9 cellular contexts compared by ENCODE assay signal in genomic region chr12:110199360-110200123, GRCh38.
DNase-seq lines count a peak whose midpoint lies in the region; ATAC-seq and TF ChIP-seq lines count a peak whose summit lies in the region.
"Had no signal": no experiment of that assay in that cellular context is flagged by ENCODE, and none has a peak within 500 bp of the region (broad histone marks: within the 10 kb centered on the region; RNA-seq: fewer than 3 reads in every experiment).

No MANE protein-coding gene starts in this region.

- no peaks in the 10 kb centered on the region for H3K9me2 ChIP-seq in PC-3 (replicated peaks; ENCODE audit: low read length)

- H3K4me1 ChIP-seq in PC-3 (ENCODE audit: insufficient read depth, low read length) (peaks cover 10% of the 10 kb centered on the region), uterus (no peaks in the 10 kb centered on the region)

- no peak overlapping the region for H3K4me3 Mint-ChIP-seq in activated naive CD4-positive, alpha-beta T cell treated with anti-CD3 and anti-CD28 coated beads, Interleukin-2, amount 10 ng/mL, durations not matched to agents 7 days and 5 days

- TF ChIP-seq POLR2A in uterus (IDR thresholded peaks at IDR 0.05), result no peak

- no peaks in the 10 kb centered on the region for H3K27me3 ChIP-seq in PC-3 (ENCODE audit: low read length)
- H3K27me3 ChIP-seq in uterus, result no peaks in the 10 kb centered on the region

- no peaks in the 10 kb centered on the region for H3K9me3 Mint-ChIP-seq in activated naive CD4-positive, alpha-beta T cell treated with anti-CD3 and anti-CD28 coated beads, Interleukin-2, amount 10 ng/mL, durations not matched to agents 7 days and 5 days

- H3K79me2 ChIP-seq in PC-3 (ENCODE audit: low read length), result no peaks in the 10 kb centered on the region

- H3K27ac ChIP-seq in PC-3 (ENCODE audit: low read length) (no peak overlapping the region), uterus (no peak overlapping the region)
- H3K27ac ChIP-seq: skin epidermis had no signal

- peaks cover 11% of the 10 kb centered on the region for H3K4me1 Mint-ChIP-seq in activated naive CD4-positive, alpha-beta T cell treated with anti-CD3 and anti-CD28 coated beads, Interleukin-2, amount 10 ng/mL, durations not matched to agents 7 days and 5 days

- H3K27ac Mint-ChIP-seq in activated naive CD4-positive, alpha-beta T cell treated with anti-CD3 and anti-CD28 coated beads, Interleukin-2, amount 10 ng/mL, durations not matched to agents 7 days and 5 days, result no peak overlapping the region

- DNase-seq in activated naive CD4-positive, alpha-beta T cell treated with anti-CD3 and anti-CD28 coated beads, Interleukin-2, amount 10 ng/mL, durations not matched to agents 7 days and 5 days, result peak; percentile 30
- DNase-seq in activated naive CD4-positive, alpha-beta T cell treated with Interleukin-2 at 50 U/mL for 16 hours, result no peak
- DNase-seq in PC-3, result peak; percentile 30
- peak; percentile 75 for DNase-seq in fibroblast of mammary gland (ENCODE audit: low read depth)
- DNase-seq in stimulated activated CD8-positive, alpha-beta memory T cell treated with anti-CD3 and anti-CD28 coated beads, Interleukin-4, amount 100 ng/mL, for 48 hours, result peak; percentile 28
- no peak for DNase-seq in effector CD4-positive, alpha-beta T cell
- DNase-seq in T-helper 9 cell, result no peak
- no peak for DNase-seq in uterus

- no peak overlapping the region for H2AFZ ChIP-seq in PC-3 (ENCODE audit: low read length)

- H3F3A ChIP-seq in PC-3 (ENCODE audit: low read length, unreplicated experiment), result no peaks in the 10 kb centered on the region

- CTCF ChIA-PET in activated naive CD4-positive, alpha-beta T cell treated with anti-CD3 and anti-CD28 coated beads, Interleukin-2, amount 10 ng/mL, durations not matched to agents 7 days and 5 days (lab: Charles Lee), result no interaction called here
- CTCF ChIA-PET in PC-3 (lab: Charles Lee), result interaction anchor here (0.6 kb wide), 1 partner anchor 87 kb away, joined by 5 read pairs; no protein-coding TSS in a partner anchor

- intact Hi-C loops in PC-3 (cut with micrococcal nuclease) (loop anchor here (5.0 kb wide), 1 partner anchor 52 kb away; no protein-coding TSS in a partner anchor), uterus (cut with DNase I; ENCODE audit: low total_unique reads) (no loop called here)

- TF ChIP-seq CTCF in PC-3 (conservative IDR thresholded peaks at IDR 0.05; ENCODE audit: low read depth, low read length), result no peak
- no peak for TF ChIP-seq CTCF in fibroblast of mammary gland (conservative IDR thresholded peaks at IDR 0.05; ENCODE audit: control insufficient read depth, insufficient read depth, low read depth, low read length)
- no peak for TF ChIP-seq CTCF in uterus (IDR thresholded peaks at IDR 0.05)

- H3K4me3 ChIP-seq in PC-3 (ENCODE audit: low read length), result no peak overlapping the region
- H3K4me3 ChIP-seq in fibroblast of mammary gland (ENCODE audit: control insufficient read depth, low read depth, low read length), result no peak overlapping the region
- H3K4me3 ChIP-seq in uterus, result no peak overlapping the region
- H3K4me3 ChIP-seq: skin epidermis had no signal

- H3K36me3 ChIP-seq in PC-3 (ENCODE audit: low read depth, low read length) (no peaks in the 10 kb centered on the region), uterus (no peaks in the 10 kb centered on the region)

- H4K20me1 ChIP-seq in PC-3 (ENCODE audit: low read length), result no peaks in the 10 kb centered on the region

- H3K27me3 Mint-ChIP-seq in activated naive CD4-positive, alpha-beta T cell treated with anti-CD3 and anti-CD28 coated beads, Interleukin-2, amount 10 ng/mL, durations not matched to agents 7 days and 5 days, result no peaks in the 10 kb centered on the region

- POLR2A ChIA-PET in PC-3 (lab: Charles Lee; ENCODE audit: unreplicated experiment), result interaction anchor here (0.7 kb wide), 1 partner anchor 29 kb away, joined by 3 read pairs; no protein-coding TSS in a partner anchor

- BruUV-seq in PC-3 (replicated peaks; lab: Mats Ljungman, UMichigan), result no TSS peak

- no peaks in the 10 kb centered on the region for H3K9me3 ChIP-seq in PC-3 (ENCODE audit: low read length)
- H3K9me3 ChIP-seq in uterus, result no peaks in the 10 kb centered on the region

- peak; percentile 86 for ATAC-seq in PC-3

- H3K9ac ChIP-seq in PC-3 (ENCODE audit: low read length), result no peak overlapping the region

- peak overlapping the region; percentile 29 for H3K4me2 ChIP-seq in PC-3 (ENCODE audit: low read length)

- H3K36me3 Mint-ChIP-seq in activated naive CD4-positive, alpha-beta T cell treated with anti-CD3 and anti-CD28 coated beads, Interleukin-2, amount 10 ng/mL, durations not matched to agents 7 days and 5 days, result no peaks in the 10 kb centered on the region

Comparison
In these comparisons a context has a peak if more than half of its experiments do, and no peak if none do; other contexts are left out.
1. DNase-seq: peak in activated naive CD4-positive, alpha-beta T cell treated with anti-CD3 and anti-CD28 coated beads, Interleukin-2, amount 10 ng/mL, durations not matched to agents 7 days and 5 days (single experiment), PC-3 (single experiment), fibroblast of mammary gland (single experiment) and stimulated activated CD8-positive, alpha-beta memory T cell treated with anti-CD3 and anti-CD28 coated beads, Interleukin-4, amount 100 ng/mL, for 48 hours (single experiment); none in activated naive CD4-positive, alpha-beta T cell treated with Interleukin-2 at 50 U/mL for 16 hours (single experiment), effector CD4-positive, alpha-beta T cell (single experiment), T-helper 9 cell (single experiment) and uterus (0 of 2).